8 cellular contexts compared by ENCODE assay signal in the genomic region with DNA sequence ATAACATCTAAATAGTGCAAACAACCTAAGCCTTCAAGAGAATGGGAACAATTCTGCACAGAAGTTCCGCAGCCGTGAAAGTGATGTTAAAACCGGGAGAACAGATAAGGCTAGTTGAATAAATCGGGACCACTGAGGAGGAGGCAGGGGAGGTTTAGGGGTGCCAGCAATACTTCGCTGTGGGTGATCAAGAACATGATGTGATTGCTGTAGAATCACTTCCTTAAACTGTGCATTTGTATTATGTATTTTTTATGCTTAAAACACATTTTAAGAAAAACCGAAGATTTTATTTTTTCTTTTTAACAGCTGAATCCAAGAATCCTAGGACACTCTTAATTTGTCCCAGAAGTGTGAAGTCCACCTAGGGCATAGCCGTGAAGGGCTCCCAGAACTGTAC. TPM values are rescaled to one million over a fixed set of nuclear protein-coding genes. Genes with fewer than 3 reads are reported as not detected.
DNase-seq lines count a peak whose midpoint lies in the region; ATAC-seq, FAIRE-seq and TF ChIP-seq lines count a peak whose summit lies in the region.

No MANE protein-coding gene starts in this region.

- peak overlapping the region; percentile 94 to 98 (median 97) for H3K4me3 Mint-ChIP-seq in naive thymus-derived CD4-positive, alpha-beta T cell

- H3K27ac ChIP-seq in BLaER1 treated with 17β-estradiol and CSF1 and Interleukin-3, amounts not matched to agents 10 nM and 100 nM, result no peak overlapping the region
- peak overlapping the region; percentile 76 for H3K27ac ChIP-seq in naive thymus-derived CD4-positive, alpha-beta T cell (ENCODE audit: low read depth, low read length)
- H3K27ac ChIP-seq in body of pancreas, result no peak overlapping the region

- peaks cover 26 to 48% (median 34%) of the 10 kb centered on the region in 7 donors for H3K4me1 Mint-ChIP-seq in naive thymus-derived CD4-positive, alpha-beta T cell

- H3K9me3 ChIP-seq in BLaER1 treated with 17β-estradiol and CSF1 and Interleukin-3, amounts not matched to agents 10 nM and 100 nM (replicated peaks in 1 of 11), result no peaks in the 10 kb centered on the region
- no peaks in the 10 kb centered on the region for H3K9me3 ChIP-seq in naive thymus-derived CD4-positive, alpha-beta T cell (ENCODE audit: control insufficient read depth in 2 of 3, low read length in 3 of 3)
- no peaks in the 10 kb centered on the region for H3K9me3 ChIP-seq in body of pancreas

- H3K4me2 ChIP-seq in BLaER1 treated with 17β-estradiol and CSF1 and Interleukin-3, amounts not matched to agents 10 nM and 100 nM, result peak overlapping the region; percentile 47 to 68 (median 58); a peak in 19 of 22 replicates

- H3K4me3 ChIP-seq in BLaER1 treated with 17β-estradiol and CSF1 and Interleukin-3, amounts not matched to agents 10 nM and 100 nM, result peak overlapping the region in 9 of 10 experiments; percentile 35 to 64 (median 45); a peak in 12 of 20 replicates
- peak overlapping the region; percentile 42 for H3K4me3 ChIP-seq in H7 (ENCODE audit: insufficient read depth, low read depth, low read length)
- peak overlapping the region; percentile 55 to 59 for H3K4me3 ChIP-seq in cardiac fibroblast (replicated peaks in 1 of 2; ENCODE audit: low read depth in 2 of 2, low read length in 2 of 2)
- peak overlapping the region; percentile 74 for H3K4me3 ChIP-seq in naive thymus-derived CD4-positive, alpha-beta T cell (ENCODE audit: low read length)
- no peak overlapping the region for H3K4me3 ChIP-seq in body of pancreas

- peaks cover 0 to 22% (median 14%) of the 10 kb centered on the region in 11 experiments; a peak in 14 of 22 replicates for H3K27me3 ChIP-seq in BLaER1 treated with 17β-estradiol and CSF1 and Interleukin-3, amounts not matched to agents 10 nM and 100 nM
- H3K27me3 ChIP-seq in H7 (ENCODE audit: control insufficient read depth, insufficient read depth, low read length) (peaks cover 29% of the 10 kb centered on the region), body of pancreas (no peaks in the 10 kb centered on the region)
- H3K27me3 ChIP-seq in naive thymus-derived CD4-positive, alpha-beta T cell (ENCODE audit: control insufficient read depth in 2 of 2, insufficient read depth in 2 of 2, low read length in 2 of 2), result no peaks in the 10 kb centered on the region

- no peak for ATAC-seq in naive thymus-derived CD4-positive, alpha-beta T cell
- ATAC-seq in body of pancreas, result no peak

- peaks cover 0 to 21% (median 5%) of the 10 kb centered on the region in 5 donors for H3K36me3 Mint-ChIP-seq in naive thymus-derived CD4-positive, alpha-beta T cell

- no peaks in the 10 kb centered on the region for H3K36me3 ChIP-seq in BLaER1 treated with 17β-estradiol and CSF1 and Interleukin-3, amounts not matched to agents 10 nM and 100 nM
- no peaks in the 10 kb centered on the region for H3K36me3 ChIP-seq in H7 (replicated peaks; ENCODE audit: control insufficient read depth, insufficient read depth, low read length)
- peaks cover 0 to 21% (median 0%) of the 10 kb centered on the region in 3 experiments for H3K36me3 ChIP-seq in naive thymus-derived CD4-positive, alpha-beta T cell (ENCODE audit: control insufficient read depth in 2 of 3, insufficient read depth in 3 of 3, low read length in 3 of 3)
- H3K36me3 ChIP-seq in body of pancreas (replicated peaks in 1 of 2; ENCODE audit: insufficient read depth in 1 of 2, low read depth in 2 of 2), result no peaks in the 10 kb centered on the region

- FAIRE-seq in H54 (lab: Jason Lieb, UNC), result no peak

- CTCF ChIA-PET in naive thymus-derived CD4-positive, alpha-beta T cell (lab: Charles Lee), result no interaction called here

- no peaks in the 10 kb centered on the region for H4K20me1 ChIP-seq in BLaER1 treated with 17β-estradiol and CSF1 and Interleukin-3, amounts not matched to agents 10 nM and 100 nM

- H3K27ac Mint-ChIP-seq in naive thymus-derived CD4-positive, alpha-beta T cell, result peak overlapping the region; percentile 80 to 98 (median 96)

- peaks cover 0 to 5% (median 0%) of the 10 kb centered on the region in 10 experiments; a peak in 1 of 20 replicates for H3K4me1 ChIP-seq in BLaER1 treated with 17β-estradiol and CSF1 and Interleukin-3, amounts not matched to agents 10 nM and 100 nM
- peaks cover 16 to 23% of the 10 kb centered on the region in 2 donors for H3K4me1 ChIP-seq in naive thymus-derived CD4-positive, alpha-beta T cell (ENCODE audit: control insufficient read depth in 2 of 2, insufficient read depth in 2 of 2, low read length in 2 of 2)
- peaks cover 18% of the 10 kb centered on the region for H3K4me1 ChIP-seq in body of pancreas

- no peak for TF ChIP-seq CTCF in cardiac fibroblast (IDR thresholded peaks at IDR 0.05; ENCODE audit: low read depth, low read length)
- no peak for TF ChIP-seq CTCF in body of pancreas (IDR thresholded peaks at IDR 0.05)

- peaks cover 0 to 7% (median 0%) of the 10 kb centered on the region in 5 donors for H3K27me3 Mint-ChIP-seq in naive thymus-derived CD4-positive, alpha-beta T cell

- WGBS in body of pancreas, 2 donors, result 59 to 70% methylated on average over 7 of the region's 7 CpGs

- DNase-seq in H7 (no peak), cardiac fibroblast (ENCODE audit: low read depth in 2 of 2) (no peak), H54 (ENCODE audit: insufficient read length, low spot score) (no peak), body of pancreas (no peak), NCI-H2029 (lab: John Stamatoyannopoulos, UW) (no peak), glomerular visceral epithelial cell (ENCODE audit: extremely low spot score) (no peak)
- DNase-seq in naive thymus-derived CD4-positive, alpha-beta T cell, result no peak

- intact Hi-C loops in naive thymus-derived CD4-positive, alpha-beta T cell (cut with micrococcal nuclease), result loop anchor here (1.0 to 10.0 kb wide), 6 partner anchors 33 to 1308 kb away; a partner anchor contains a TSS
- intact Hi-C loops in body of pancreas (cut with DNase I), result no loop called here

- peak overlapping the region in 3 of 11 experiments; percentile 21 to 64 (median 60); a peak in 5 of 22 replicates for H3K9ac ChIP-seq in BLaER1 treated with 17β-estradiol and CSF1 and Interleukin-3, amounts not matched to agents 10 nM and 100 nM

- TF ChIP-seq POLR2A in H54 (IDR thresholded peaks at IDR 0.05; ENCODE audit: low read depth, low read length), result no peak
- no peak for TF ChIP-seq POLR2A in body of pancreas (IDR thresholded peaks at IDR 0.05)

- H3K9me3 Mint-ChIP-seq in naive thymus-derived CD4-positive, alpha-beta T cell, result no peaks in the 10 kb centered on the region

- POLR2A ChIA-PET in naive thymus-derived CD4-positive, alpha-beta T cell (lab: Charles Lee), result interaction anchor here (1.4 to 2.1 kb wide), 4 partner anchors 18 to 1309 kb away, joined by 3 to 22 read pairs (median 8); a partner anchor contains a TSS

RNA-seq across cellular contexts. Expression of a gene that starts 33.6 kb away (rescaled TPM):
- 5.7 and 14.9 TPM in 2 replicates for total RNA-seq in H7 (2014; rRNA removed; shearing (Covaris generic))
- total RNA-seq in naive thymus-derived CD4-positive, alpha-beta T cell, result 10 to 100 TPM; 23.1 to 58.0 (median 44.9) TPM
- polyA plus RNA-seq in naive thymus-derived CD4-positive, alpha-beta T cell, result 10 to 100 TPM; 25.9 to 41.5 TPM
- 1 to 10 TPM; 2.0 to 9.3 TPM for total RNA-seq in body of pancreas

Comparison
In these comparisons a context has a peak if more than half of its experiments do, and no peak if none do; other contexts are left out.
1. H3K4me3 ChIP-seq: peak in BLaER1 treated with 17β-estradiol and CSF1 and Interleukin-3, amounts not matched to agents 10 nM and 100 nM (9 of 10), H7 (single experiment), cardiac fibroblast (2 of 2) and naive thymus-derived CD4-positive, alpha-beta T cell (single experiment); none in body of pancreas (0 of 2).